ENCODE assay signal across 9 cellular contexts in genomic region chr15:62482715-62483429, GRCh38.
DNase-seq lines count a peak whose midpoint lies in the region; ATAC-seq lines count a peak whose summit lies in the region.
"Had no signal": no experiment of that assay in that cellular context is flagged by ENCODE, and none has a peak within 500 bp of the region (broad histone marks: within the 10 kb centered on the region; RNA-seq: fewer than 3 reads in every experiment).

No MANE protein-coding gene starts in this region.

- DNase-seq in activated naive CD4-positive, alpha-beta T cell treated with anti-CD3 and anti-CD28 coated beads, Interleukin-2, amount 50 U/mL, for 72 hours (ENCODE audit: low spot score in 2 of 2), result peak in 1 of 2 donors; percentile 6
- DNase-seq in activated naive CD4-positive, alpha-beta T cell treated with anti-CD3 and anti-CD28 coated beads, Interleukin-2, amount 50 U/mL, for 16 hours, result no peak
- peak; percentile 32 to 45 for DNase-seq in SW 1271 (lab: John Stamatoyannopoulos, UW)
- DNase-seq in iPS DF 19.7 (ENCODE audit: low read depth, low spot score), result peak; percentile 88
- no peak for DNase-seq in T1000 (lab: John Stamatoyannopoulos, UW)
- DNase-seq in T-helper 9 cell, result no peak
- DNase-seq in NCI-H446 treated with DMSO at 0.1 percent for 48 hours (lab: John Stamatoyannopoulos, UW), result no peak

- H3K9me3 Mint-ChIP-seq in activated naive CD4-positive, alpha-beta T cell treated with anti-CD3 and anti-CD28 coated beads, Interleukin-2, amount 50 U/mL, for 72 hours, result no peaks in the 10 kb centered on the region
- H3K9me3 Mint-ChIP-seq: activated naive CD4-positive, alpha-beta T cell treated with anti-CD3 and anti-CD28 coated beads, Interleukin-2, amount 50 U/mL, for 24 hours had no signal

- no peaks in the 10 kb centered on the region for H3K36me3 Mint-ChIP-seq in activated naive CD4-positive, alpha-beta T cell treated with anti-CD3 and anti-CD28 coated beads, Interleukin-2, amount 50 U/mL, for 72 hours
- H3K36me3 Mint-ChIP-seq: activated naive CD4-positive, alpha-beta T cell treated with anti-CD3 and anti-CD28 coated beads, Interleukin-2, amount 50 U/mL, for 24 hours had no signal

- peak; percentile 20 to 37 for ATAC-seq in activated naive CD4-positive, alpha-beta T cell treated with anti-CD3 and anti-CD28 coated beads, Interleukin-2, amount 50 U/mL, for 72 hours
- ATAC-seq in HG03095 (IDR thresholded peaks at IDR 0.05; ENCODE audit: unreplicated experiment), result peak; percentile 63

- H3K27ac Mint-ChIP-seq in activated naive CD4-positive, alpha-beta T cell treated with anti-CD3 and anti-CD28 coated beads, Interleukin-2, amount 50 U/mL, for 72 hours, result no peak overlapping the region
- H3K27ac Mint-ChIP-seq: activated naive CD4-positive, alpha-beta T cell treated with anti-CD3 and anti-CD28 coated beads, Interleukin-2, amount 50 U/mL, for 24 hours had no signal

Comparison
In these comparisons a context has a peak if more than half of its experiments do, and no peak if none do; other contexts are left out.
1. DNase-seq: peak in SW 1271 (2 of 2) and iPS DF 19.7 (single experiment); none in activated naive CD4-positive, alpha-beta T cell treated with anti-CD3 and anti-CD28 coated beads, Interleukin-2, amount 50 U/mL, for 16 hours (single experiment), T1000 (single experiment), T-helper 9 cell (single experiment) and NCI-H446 treated with DMSO at 0.1 percent for 48 hours (single experiment).